In the genomic region with DNA sequence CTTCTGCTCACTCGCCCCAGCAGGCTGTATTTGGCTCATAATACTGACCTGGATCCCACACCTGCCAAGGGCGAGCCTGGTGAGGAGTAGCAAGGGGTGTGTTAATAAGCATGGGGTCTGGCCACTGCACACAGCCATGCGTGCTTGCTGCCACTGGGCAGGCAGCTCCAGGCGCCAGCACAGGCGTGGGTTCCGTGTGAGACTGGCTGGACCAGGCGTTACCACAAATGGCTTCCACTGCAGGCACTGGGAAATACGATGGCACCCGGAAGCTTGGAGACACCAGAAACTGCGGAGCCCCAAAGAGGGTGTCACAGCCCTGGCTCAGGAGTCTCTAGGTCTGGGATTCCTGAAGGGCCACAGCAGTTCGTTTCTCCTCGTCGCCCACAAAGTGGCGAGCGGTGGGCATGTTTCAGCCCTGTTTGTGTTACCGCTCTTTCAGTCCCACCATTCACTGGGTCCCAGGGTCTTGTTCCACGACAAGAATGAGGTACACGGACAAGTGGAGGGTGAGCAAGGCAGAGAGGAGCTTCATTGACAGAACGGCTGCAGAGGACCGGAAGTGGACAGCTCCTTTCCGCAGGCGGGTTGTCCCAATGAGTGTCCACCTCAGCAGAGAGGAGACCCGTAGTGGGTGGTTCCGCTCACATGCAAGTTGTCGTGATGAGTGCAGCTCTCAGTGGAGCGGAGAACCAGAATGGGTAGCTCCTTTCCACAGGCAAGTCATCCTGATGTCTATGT, we compare ENCODE assay signal across 21 cellular contexts.
DNase-seq lines count a peak whose midpoint lies in the region; ATAC-seq, FAIRE-seq and TF ChIP-seq lines count a peak whose summit lies in the region.
"Had no signal": no experiment of that assay in that cellular context is flagged by ENCODE, and none has a peak within 500 bp of the region (broad histone marks: within the 10 kb centered on the region; RNA-seq: fewer than 3 reads in every experiment).

No MANE protein-coding gene starts in this region.

- H3K4me3 Mint-ChIP-seq in GM23338, result no peak overlapping the region
- H3K4me3 Mint-ChIP-seq: B cell; CD4-positive, alpha-beta memory T cell had no signal

- H3K27ac ChIP-seq in GM23338 (ENCODE audit: low read depth) (no peak overlapping the region), trophoblast cell (ENCODE audit: low read depth, low read length) (no peak overlapping the region)

- no peak overlapping the region for H2AK5ac ChIP-seq in trophoblast cell (ENCODE audit: low read length)

- H3K9me3 Mint-ChIP-seq in GM23338, result no peaks in the 10 kb centered on the region; the same call in 2 of the 3 replicates

- H4K91ac ChIP-seq in trophoblast cell (ENCODE audit: low read depth, low read length), result no peak overlapping the region

- H3K4me3 ChIP-seq in GM23338, result no peak overlapping the region
- H3K4me3 ChIP-seq in trophoblast cell (ENCODE audit: low read depth, low read length), result peak overlapping the region; percentile 13

- H3K9me2 ChIP-seq in GM23338 (ENCODE audit: insufficient read depth), result peaks cover 11% of the 10 kb centered on the region

- no peaks in the 10 kb centered on the region for H3K27me3 ChIP-seq in GM23338 (ENCODE audit: insufficient read depth)
- H3K27me3 ChIP-seq in trophoblast cell (ENCODE audit: insufficient read depth, low read length), result no peaks in the 10 kb centered on the region

- no peaks in the 10 kb centered on the region for H4K20me1 ChIP-seq in GM23338 (replicated peaks; ENCODE audit: insufficient read depth)

- H3K79me2 ChIP-seq in GM23338 (replicated peaks; ENCODE audit: insufficient read depth) (no peaks in the 10 kb centered on the region), trophoblast cell (ENCODE audit: control insufficient read depth, insufficient read depth, low read length, poor library complexity) (no peaks in the 10 kb centered on the region)

- ATAC-seq in GM23338 (no peak), HG02678 (IDR thresholded peaks at IDR 0.05; ENCODE audit: unreplicated experiment) (no peak), GM18870 (IDR thresholded peaks at IDR 0.05; ENCODE audit: unreplicated experiment) (no peak)
- ATAC-seq: Panc1 had no signal

- H3K4ac ChIP-seq in trophoblast cell (ENCODE audit: low read depth, low read length), result no peak overlapping the region

- H3K4me2 ChIP-seq in GM23338 (no peak overlapping the region), trophoblast cell (ENCODE audit: low read length) (no peak overlapping the region)

- no peak overlapping the region for H3K18ac ChIP-seq in trophoblast cell (ENCODE audit: low read length)

- no peaks in the 10 kb centered on the region for H3K36me3 Mint-ChIP-seq in GM23338 (ENCODE audit: low read depth)
- H3K36me3 Mint-ChIP-seq: CD4-positive, alpha-beta memory T cell had no signal

- H3K4me1 ChIP-seq in GM23338 (ENCODE audit: insufficient read depth), result no peaks in the 10 kb centered on the region
- H3K4me1 ChIP-seq in trophoblast cell (ENCODE audit: control insufficient read depth in 1 of 2, insufficient read depth in 2 of 2, low read length in 2 of 2), result no peaks in the 10 kb centered on the region

- in situ Hi-C loops in SK-MEL-5 (cut with HindIII; ENCODE audit: low pct_unique_long_range_greater_than_20kb, low sequenced_read_pairs), result no loop called here

- H3F3A ChIP-seq in GM23338 (replicated peaks; ENCODE audit: low read depth), result no peaks in the 10 kb centered on the region

- H3K14ac ChIP-seq in trophoblast cell (ENCODE audit: low read length), result no peak overlapping the region

- no peak overlapping the region for H3K23ac ChIP-seq in trophoblast cell (ENCODE audit: low read length)

- DNase-seq in GM23338 (ENCODE audit: low spot score) (no peak), NCI-H146 treated with DMSO at 0.1 percent for 48 hours (lab: John Stamatoyannopoulos, UW; ENCODE audit: unreplicated experiment) (peak; percentile 93), SK-MEL-5 (ENCODE audit: low read depth, low spot score) (peak; percentile 39), trophoblast cell (peak; percentile 2 to 44), frontal cortex (ENCODE audit: low spot score in 2 of 2) (no peak)
- DNase-seq: ACHN; CD4-positive, alpha-beta memory T cell; DMS79 treated with DMSO at 0.1 percent for 48 hours; GDM1; KBM-7; NCI-H1092; NCI-H2081 treated with DMSO at 0.1 percent for 48 hours; NCI-H345; NCI-H748 treated with DMSO at 0.1 percent for 48 hours; SW 1271 had no signal

- H2BK120ac ChIP-seq in trophoblast cell (ENCODE audit: insufficient read depth, low read length, poor library complexity), result no peak overlapping the region

- no peak for TF ChIP-seq CTCF in GM23338 (conservative IDR thresholded peaks at IDR 0.05; ENCODE audit: low read depth in 2 of 2)

- H3K9me3 ChIP-seq in trophoblast cell (ENCODE audit: insufficient read depth, low read depth, low read length), result peaks cover 3% of the 10 kb centered on the region

- H3K27me3 Mint-ChIP-seq in GM23338 (ENCODE audit: insufficient read depth, low read depth, poor library complexity), result no peaks in the 10 kb centered on the region
- H3K27me3 Mint-ChIP-seq: B cell; CD4-positive, alpha-beta memory T cell had no signal

- H3K9ac ChIP-seq in trophoblast cell (ENCODE audit: low read length), result peak overlapping the region; percentile 74

- no peak for FAIRE-seq in frontal cortex (lab: Jason Lieb, UNC)
- FAIRE-seq: D721Med, HTR-8/SVneo had no signal

- no peak overlapping the region for H4K12ac ChIP-seq in trophoblast cell (ENCODE audit: low read depth, low read length)

- H3K79me1 ChIP-seq in trophoblast cell (ENCODE audit: low read length), result no peaks in the 10 kb centered on the region

- no CpG with 5 or more reads among the region's 26 CpGs for WGBS in trophoblast cell (ENCODE audit: extremely low coverage, insufficient coverage, insufficient read length)

- H2BK12ac ChIP-seq in trophoblast cell (ENCODE audit: low read length), result no peak overlapping the region

- peak overlapping the region; percentile 40; the same call in 1 of the 2 replicates for H3K27ac Mint-ChIP-seq in GM23338
- H3K27ac Mint-ChIP-seq: B cell; CD4-positive, alpha-beta memory T cell had no signal

- H3K4me1 Mint-ChIP-seq in GM23338, result peaks cover 7% of the 10 kb centered on the region; the same call in 2 of the 3 replicates
- H3K4me1 Mint-ChIP-seq: B cell; CD4-positive, alpha-beta memory T cell had no signal

- H2AFZ ChIP-seq in GM23338, result 0 out of 2 replicates have a peak overlapping the region, but pooled peaks have one; percentile 59
- no peak overlapping the region for H2AFZ ChIP-seq in trophoblast cell (ENCODE audit: insufficient read depth, low read length, poor library complexity)

- no peak overlapping the region for H2BK5ac ChIP-seq in trophoblast cell (ENCODE audit: low read depth, low read length, poor library complexity)

- no peak overlapping the region for H4K8ac ChIP-seq in trophoblast cell (ENCODE audit: low read depth, low read length)

- H3K36me3 ChIP-seq in GM23338 (ENCODE audit: insufficient read depth) (no peaks in the 10 kb centered on the region), trophoblast cell (ENCODE audit: control insufficient read depth in 1 of 2, insufficient read depth in 2 of 2, low read length in 2 of 2) (no peaks in the 10 kb centered on the region)

TF ChIP-seq in GM23338, 12 proteins besides CTCF, POLR2A, EP300 and RAD21 (continues in another document):
- TF ChIP-seq JUNB (IDR thresholded peaks at IDR 0.05; ENCODE audit: unreplicated experiment) (no peak), EZH2phosphoT487 (IDR thresholded peaks at IDR 0.05; ENCODE audit: unreplicated experiment) (no peak), NANOG (IDR thresholded peaks at IDR 0.05; ENCODE audit: borderline replicate concordance) (no peak)

Comparison
In these comparisons a context has a peak if more than half of its experiments do, and no peak if none do; other contexts are left out.
1. DNase-seq: peak in NCI-H146 treated with DMSO at 0.1 percent for 48 hours (single experiment), SK-MEL-5 (single experiment) and trophoblast cell (2 of 2); none in GM23338 (single experiment) and frontal cortex (0 of 2).